In genomic region chr17:82716383-82717181, GRCh38 we compare ENCODE assay signal across 8 cellular contexts. TPM values are rescaled to one million over a fixed set of nuclear protein-coding genes. Genes with fewer than 3 reads are reported as not detected.
DNase-seq lines count a peak whose midpoint lies in the region; ATAC-seq and TF ChIP-seq lines count a peak whose summit lies in the region.

Gene FN3KRP (plus strand): TSS chr17:82716706. CDS start chr17:82716756, 50 bp downstream.

- CTCF ChIA-PET in AG04450 (lab: Charles Lee): interaction anchor here (0.6 kb wide), 1 partner anchor 49 kb away, joined by 3 read pairs; no protein-coding TSS in a partner anchor

- H3K27me3 ChIP-seq in AG04450 (ENCODE audit: control insufficient read depth, insufficient read depth, low read length) (no peaks in the 10 kb centered on the region), layer of hippocampus (ENCODE audit: control insufficient read depth, insufficient read depth, low read length) (no peaks in the 10 kb centered on the region)

- H3K27ac ChIP-seq in AG04450 (ENCODE audit: low read depth, low read length) (no peak within 1 kb of the TSS), layer of hippocampus (ENCODE audit: low read depth, low read length) (peak within 1 kb of the TSS; percentile 71)

- peak; percentile 53 for ATAC-seq in GM19043 (IDR thresholded peaks at IDR 0.05; ENCODE audit: low read depth, unreplicated experiment)
- ATAC-seq in HG03439 (IDR thresholded peaks at IDR 0.05; ENCODE audit: unreplicated experiment): peak; percentile 49

- POLR2A ChIA-PET in AG04450 (lab: Yijun Ruan, JAX): interaction anchor here (0.6 to 1.0 kb wide), 5 partner anchors 8 to 1947 kb away, joined by 3 to 10 read pairs (median 5); no protein-coding TSS in a partner anchor

- H3K4me3 ChIP-seq in AG04450 (ENCODE audit: low read depth, low read length): peak within 1 kb of the TSS; percentile 80
- peak within 1 kb of the TSS; percentile 78 for H3K4me3 ChIP-seq in choroid plexus epithelial cell (ENCODE audit: low read depth, low read length)

- no peak for TF ChIP-seq CTCF in AG04450 (IDR thresholded peaks at IDR 0.05; ENCODE audit: low read depth, low read length)
- no peak for TF ChIP-seq CTCF in choroid plexus epithelial cell (conservative IDR thresholded peaks at IDR 0.05; ENCODE audit: low read depth, low read length)

- DNase-seq in AG04450 (ENCODE audit: low read depth, low spot score) (peak; percentile 51), NCI-H526 treated with DMSO at 0.1 percent for 48 hours (lab: John Stamatoyannopoulos, UW) (peak; percentile 89), choroid plexus epithelial cell (ENCODE audit: low read depth) (peak; percentile 97)
- DNase-seq in activated CD4-positive, alpha-beta T cell treated with anti-CD3 and anti-CD28 coated beads for 48 hours: peak; percentile 96
- DNase-seq in stimulated activated CD4-positive, alpha-beta T cell treated with anti-CD3 and anti-CD28 coated beads, Interleukin-1b, Interleukin-23, amount 100 ng/mL, for 1 hour (ENCODE audit: low read depth in 2 of 2): peak; percentile 58 to 91

- no peaks in the 10 kb centered on the region; the same call in 1 of the 2 replicates for H3K9me3 ChIP-seq in AG04450 (ENCODE audit: control insufficient read depth, insufficient read depth, low read length)

RNA-seq across cellular contexts. Expression of gene FN3KRP, which starts in this region (rescaled TPM):
- polyA plus RNA-seq in AG04450 (2011; rRNA removed): 15.1 and 16.4 TPM in 2 replicates
- 7.5 and 9.5 TPM in 2 replicates for polyA minus RNA-seq in AG04450 (2011; rRNA and poly(A)+ RNA removed)
